In genomic region chr16:85188822-85189672, GRCh38 we compare ENCODE assay signal across 1 cellular context.
TF ChIP-seq lines count a peak whose summit lies in the region.

No MANE protein-coding gene starts in this region.

TF ChIP-seq in HepG2, 621 proteins besides CTCF, POLR2A, EP300 and RAD21 (continued from another document):
- no peak for TF ChIP-seq ZNF562 (CRISPR knock-in tag; IDR thresholded peaks at IDR 0.05; ENCODE audit: borderline replicate concordance)
- TF ChIP-seq NONO (IDR thresholded peaks at IDR 0.05): no peak
- no peak for TF ChIP-seq NONO (CRISPR knock-in tag; conservative IDR thresholded peaks at IDR 0.05)
- no peak for TF ChIP-seq ZNF34 (CRISPR knock-in tag; IDR thresholded peaks at IDR 0.05; ENCODE audit: borderline replicate concordance)
- no peak for TF ChIP-seq ZEB1 (IDR thresholded peaks at IDR 0.05; ENCODE audit: insufficient replicate concordance, low read depth)
- no peak for TF ChIP-seq DMAP1 (CRISPR knock-in tag; IDR thresholded peaks at IDR 0.05)
- no peak for TF ChIP-seq BATF2 (CRISPR knock-in tag; IDR thresholded peaks at IDR 0.05)
- TF ChIP-seq ZBTB20 (CRISPR knock-in tag; IDR thresholded peaks at IDR 0.05; ENCODE audit: borderline replicate concordance, low read depth): no peak
- no peak for TF ChIP-seq ZNF503 (CRISPR knock-in tag; IDR thresholded peaks at IDR 0.05)
